In the genomic region with DNA sequence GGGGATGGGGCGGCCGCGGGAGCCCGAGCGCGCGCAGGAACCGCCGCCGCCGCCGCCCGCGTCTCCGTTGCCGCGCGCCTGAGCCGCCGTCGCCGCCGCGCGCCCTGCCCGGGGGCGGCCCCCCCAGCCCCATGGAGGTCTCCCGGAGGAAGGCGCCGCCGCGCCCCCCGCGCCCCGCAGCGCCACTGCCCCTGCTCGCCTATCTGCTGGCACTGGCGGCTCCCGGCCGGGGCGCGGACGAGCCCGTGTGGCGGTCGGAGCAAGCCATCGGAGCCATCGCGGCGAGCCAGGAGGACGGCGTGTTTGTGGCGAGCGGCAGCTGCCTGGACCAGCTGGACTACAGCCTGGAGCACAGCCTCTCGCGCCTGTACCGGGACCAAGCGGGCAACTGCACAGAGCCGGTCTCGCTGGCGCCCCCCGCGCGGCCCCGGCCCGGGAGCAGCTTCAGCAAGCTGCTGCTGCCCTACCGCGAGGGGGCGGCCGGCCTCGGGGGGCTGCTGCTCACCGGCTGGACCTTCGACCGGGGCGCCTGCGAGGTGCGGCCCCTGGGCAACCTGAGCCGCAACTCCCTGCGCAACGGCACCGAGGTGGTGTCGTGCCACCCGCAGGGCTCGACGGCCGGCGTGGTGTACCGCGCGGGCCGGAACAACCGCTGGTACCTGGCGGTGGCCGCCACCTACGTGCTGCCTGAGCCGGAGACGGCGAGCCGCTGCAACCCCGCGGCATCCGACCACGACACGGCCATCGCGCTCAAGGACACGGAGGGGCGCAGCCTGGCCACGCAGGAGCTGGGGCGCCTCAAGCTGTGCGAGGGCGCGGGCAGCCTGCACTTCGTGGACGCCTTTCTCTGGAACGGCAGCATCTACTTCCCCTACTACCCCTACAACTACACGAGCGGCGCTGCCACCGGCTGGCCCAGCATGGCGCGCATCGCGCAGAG, we compare ENCODE assay signal across 1 cellular context.
TF ChIP-seq lines count a peak whose summit lies in the region.

No MANE protein-coding gene starts in this region.

TF ChIP-seq in liver, 16 proteins besides CTCF, POLR2A, EP300 and RAD21 (continued from another document):
- TF ChIP-seq RXRA (IDR thresholded peaks at IDR 0.05) (no peak), FOXA2 (IDR thresholded peaks at IDR 0.05) (no peak)
